ENCODE assay signal across 8 cellular contexts in the genomic region with DNA sequence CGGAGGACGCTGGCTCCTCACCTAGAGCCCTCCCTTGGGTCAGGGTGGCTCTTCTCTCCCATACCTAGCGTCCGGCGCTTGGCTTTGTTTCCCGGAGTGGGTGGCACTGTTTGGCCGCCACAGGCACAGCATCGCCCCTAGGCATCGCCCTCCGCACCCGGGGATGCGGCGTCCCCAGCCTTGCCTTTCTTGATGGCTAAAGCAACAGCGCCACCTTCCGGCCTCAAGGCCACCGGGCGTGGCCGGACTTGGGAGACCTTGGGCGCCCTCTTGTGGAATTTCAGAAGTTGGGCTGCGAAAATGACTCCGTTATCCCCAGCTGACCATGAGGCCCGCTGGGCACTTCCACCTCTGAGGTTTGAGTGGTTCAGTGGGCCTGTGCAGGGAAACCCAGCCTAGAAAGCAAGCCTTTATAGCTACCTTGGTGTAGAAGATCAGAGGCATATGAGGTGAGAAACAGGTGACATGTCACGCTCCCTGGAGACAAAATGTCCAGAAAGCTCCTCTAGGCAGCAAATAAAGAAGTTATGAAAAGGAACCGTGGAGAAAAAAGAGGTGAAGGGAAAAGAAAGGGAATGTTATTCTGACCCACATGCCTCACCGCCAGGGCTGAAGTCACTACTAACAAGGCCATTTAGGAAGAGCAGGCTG. TPM values are rescaled to one million over a fixed set of nuclear protein-coding genes. Genes with fewer than 3 reads are reported as not detected.
DNase-seq lines count a peak whose midpoint lies in the region; ATAC-seq, FAIRE-seq and TF ChIP-seq lines count a peak whose summit lies in the region.

No MANE protein-coding gene starts in this region.

- POLR2A ChIA-PET in K562 (lab: Yijun Ruan, JAX), result interaction anchor here (1.2 to 1.3 kb wide), 3 partner anchors 9 to 447 kb away, joined by 3 to 5 read pairs (median 4); no protein-coding TSS in a partner anchor

- FAIRE-seq in TTC549 (lab: Jason Lieb, UNC) (peak; percentile 40), K562 (lab: Jason Lieb, UNC) (peak; percentile 92), small intestine (lab: Jason Lieb, UNC) (no peak)

- TF ChIP-seq RAD21 in K562 (CRISPR knock-in tag; conservative IDR thresholded peaks at IDR 0.05 in 1 of 2, IDR thresholded peaks at IDR 0.05 in 1 of 2), result peak; percentile 96 to 99

- DNase-seq in A172 (ENCODE audit: low spot score) (peak; percentile 46), NCI-H2107 (lab: John Stamatoyannopoulos, UW) (peak; percentile 82), K562 (ENCODE audit: extremely low read depth in 1 of 4, low spot score in 3 of 4) (peak; percentile 81 to 94 (median 87)), iPS DF 4.7 (ENCODE audit: extremely low read depth, low spot score) (peak; percentile 71), small intestine (peak; percentile 83)

- H3K36me3 ChIP-seq in K562 (ENCODE audit: control insufficient read depth, insufficient read depth, low read length) (no peaks in the 10 kb centered on the region), small intestine (ENCODE audit: control insufficient read depth in 2 of 2, insufficient read depth in 2 of 2, low read length in 2 of 2) (no peaks in the 10 kb centered on the region)

- no peak for TF ChIP-seq POLR2A in K562 (conservative IDR thresholded peaks at IDR 0.05)

- H3K4me2 ChIP-seq in K562 (ENCODE audit: insufficient read depth, low read length), result no peak overlapping the region

- no peak for TF ChIP-seq EP300 in K562 (IDR thresholded peaks at IDR 0.05; ENCODE audit: low read length)

- intact Hi-C loops in K562 (cut with micrococcal nuclease), result loop anchor here (1.0 to 2.0 kb wide), 3 partner anchors 32 to 649 kb away; no protein-coding TSS in a partner anchor

- no peak overlapping the region for H3K4me3 ChIP-seq in K562
- no peak overlapping the region for H3K4me3 ChIP-seq in small intestine (ENCODE audit: low read depth in 1 of 2, low read length in 2 of 2)

- H3K9me3 ChIP-seq in K562 (replicated peaks; ENCODE audit: control insufficient read depth, insufficient read depth, low read depth, low read length) (no peaks in the 10 kb centered on the region), small intestine (ENCODE audit: control insufficient read depth, low read depth) (no peaks in the 10 kb centered on the region)

- H3K9me1 ChIP-seq in K562 (ENCODE audit: control insufficient read depth, insufficient read depth, low read length), result no peaks in the 10 kb centered on the region

- CTCF ChIA-PET in K562 (lab: Yijun Ruan, JAX; ENCODE audit: low intra/inter-chr PET ratio), result interaction anchor here (0.6 to 8.7 kb wide), 7 partner anchors 33 to 1905 kb away, joined by 3 to 259 read pairs (median 6); a partner anchor contains a TSS

- peak; percentile 60 for ATAC-seq in GM18520 (IDR thresholded peaks at IDR 0.05; ENCODE audit: unreplicated experiment)
- peak; percentile 73 for ATAC-seq in HG03064 (IDR thresholded peaks at IDR 0.05; ENCODE audit: low read depth, unreplicated experiment)
- peak; percentile 94 for ATAC-seq in K562

- H3K27me3 ChIP-seq in K562 (ENCODE audit: control insufficient read depth in 2 of 2, insufficient read depth in 2 of 2, low read length in 2 of 2) (peaks cover 8 to 20% of the 10 kb centered on the region in 2 experiments), small intestine (ENCODE audit: control insufficient read depth in 2 of 2, insufficient read depth in 2 of 2, low read length in 2 of 2) (no peaks in the 10 kb centered on the region)

- peaks cover 8% of the 10 kb centered on the region for H4K20me1 ChIP-seq in K562 (replicated peaks; ENCODE audit: control insufficient read depth, insufficient read depth, low read length)

- TF ChIP-seq CTCF in K562 (IDR thresholded peaks at IDR 0.05 in 2 of 3, conservative IDR thresholded peaks at IDR 0.05 in 1 of 3; ENCODE audit: insufficient read depth in 2 of 3, low read depth in 1 of 3, low read length in 3 of 3), result peak; percentile 100

- WGBS in K562 (ENCODE audit: insufficient coverage, low coverage, missing lambda C conversion rate), result 8% methylated on average over 25 of the region's 25 CpGs
- 16 to 18% (median 16%) methylated on average over 25 of the region's 25 CpGs for WGBS in small intestine, 3 donors

- H3K9ac ChIP-seq in K562 (ENCODE audit: insufficient read depth in 1 of 2, low read depth in 2 of 2, low read length in 2 of 2), result no peak overlapping the region

- in situ Hi-C loops in K562 (cut with MboI), result loop anchor here (5.0 kb wide), 1 partner anchor 650 kb away; no protein-coding TSS in a partner anchor

- H2AFZ ChIP-seq in K562 (ENCODE audit: low read depth, low read length), result no peak overlapping the region

- H3K27ac ChIP-seq in K562 (ENCODE audit: extremely low read depth, low read depth, low read length) (no peak overlapping the region), small intestine (ENCODE audit: low read depth in 1 of 2, low read length in 1 of 2) (no peak overlapping the region)

- no peaks in the 10 kb centered on the region for H3K79me2 ChIP-seq in K562 (ENCODE audit: control insufficient read depth, insufficient read depth, low read length)

- peaks cover 0 to 3% of the 10 kb centered on the region in 2 experiments; a peak in 1 of 5 replicates for H3K4me1 ChIP-seq in K562 (replicated peaks in 1 of 2; ENCODE audit: control insufficient read depth in 2 of 2, insufficient read depth in 2 of 2, low read length in 2 of 2)
- no peaks in the 10 kb centered on the region for H3K4me1 ChIP-seq in small intestine (ENCODE audit: control insufficient read depth in 2 of 2, insufficient read depth in 1 of 2, low read depth in 1 of 2, low read length in 1 of 2)

- BruUV-seq in K562 (replicated peaks; lab: Mats Ljungman, UMichigan), result no TSS peak

TF ChIP-seq in K562, 482 proteins besides CTCF, POLR2A, EP300 and RAD21 (continues in another document):
- TF ChIP-seq MAZ (CRISPR knock-in tag; conservative IDR thresholded peaks at IDR 0.05 in 1 of 2, IDR thresholded peaks at IDR 0.05 in 1 of 2) (peak in 1 of 2 experiments; percentile 75; a peak in 2 of 4 replicates), CREM (IDR thresholded peaks at IDR 0.05; ENCODE audit: low read depth) (peak; percentile 45; the same call in 1 of the 2 replicates), CC2D1A (IDR thresholded peaks at IDR 0.05) (peak; percentile 61; the same call in 1 of the 2 replicates), PTRF (tag; IDR thresholded peaks at IDR 0.05) (no peak), TEAD4 (IDR thresholded peaks at IDR 0.05; ENCODE audit: low read length) (peak; percentile 53; the same call in 1 of the 2 replicates), TEAD4 (CRISPR knock-in tag; IDR thresholded peaks at IDR 0.05; ENCODE audit: borderline replicate concordance) (no peak), ARID2 (IDR thresholded peaks at IDR 0.05) (peak; percentile 92), SMC3 (conservative IDR thresholded peaks at IDR 0.05; ENCODE audit: insufficient read depth, low read depth, low read length) (peak; percentile 99), MXI1 (IDR thresholded peaks at IDR 0.05; ENCODE audit: low read depth, low read length) (no peak), ZNF175 (CRISPR knock-in tag; IDR thresholded peaks at IDR 0.05; ENCODE audit: low read depth) (no peak), CREB1 (IDR thresholded peaks at IDR 0.05) (no peak), CREB1 (CRISPR knock-in tag; IDR thresholded peaks at IDR 0.05) (peak; percentile 28; the same call in 1 of the 2 replicates), TCF3 (CRISPR knock-in tag; IDR thresholded peaks at IDR 0.05) (0 out of 2 replicates have a peak, but pooled peaks have one; percentile 13), XRCC4 (IDR thresholded peaks at IDR 0.05; ENCODE audit: extremely low read depth, insufficient read depth, insufficient read length) (no peak)
- TF ChIP-seq, protein P1, sequence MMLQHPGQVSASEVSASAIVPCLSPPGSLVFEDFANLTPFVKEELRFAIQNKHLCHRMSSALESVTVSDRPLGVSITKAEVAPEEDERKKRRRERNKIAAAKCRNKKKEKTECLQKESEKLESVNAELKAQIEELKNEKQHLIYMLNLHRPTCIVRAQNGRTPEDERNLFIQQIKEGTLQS (IDR thresholded peaks at IDR 0.05), result no peak
- TF ChIP-seq, protein P1 (CRISPR knock-in tag; conservative IDR thresholded peaks at IDR 0.05), result peak; percentile 61; the same call in 1 of the 2 replicates
- TF ChIP-seq, protein P2, sequence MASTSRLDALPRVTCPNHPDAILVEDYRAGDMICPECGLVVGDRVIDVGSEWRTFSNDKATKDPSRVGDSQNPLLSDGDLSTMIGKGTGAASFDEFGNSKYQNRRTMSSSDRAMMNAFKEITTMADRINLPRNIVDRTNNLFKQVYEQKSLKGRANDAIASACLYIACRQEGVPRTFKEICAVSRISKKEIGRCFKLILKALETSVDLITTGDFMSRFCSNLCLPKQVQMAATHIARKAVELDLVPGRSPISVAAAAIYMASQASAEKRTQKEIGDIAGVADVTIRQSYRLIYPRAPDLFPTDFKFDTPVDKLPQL (IDR thresholded peaks at IDR 0.05; ENCODE audit: extremely low read depth, insufficient read length), result no peak

RNA-seq across cellular contexts. Expression of a gene that starts 54.3 kb away (rescaled TPM):
- 20.2 and 36.2 TPM in 2 replicates for total RNA-seq in A172 (2014; rRNA removed; shearing (Covaris generic))
- 82.7 and 115 TPM in 2 replicates for total RNA-seq in K562 (2011; cell fraction: chromatin; rRNA removed; ENCODE audit: low replicate concordance)
- total RNA-seq in K562 (2011; cell fraction: nucleolus; rRNA removed), result 66.7 and 75.8 TPM in 2 replicates
- total RNA-seq in K562 (2011; cell fraction: nucleoplasm; rRNA removed), result 61.8 and 76.6 TPM in 2 replicates
- total RNA-seq in K562 (2014; rRNA removed) (19.2 and 30.4 TPM in 2 replicates), K562 (2014; rRNA removed; fragmentation: Illumina TruSeq; extraction: Trizol) (20.0 and 22.5 TPM in 2 replicates), K562 (2015; rRNA removed; fragmentation: Illumina TruSeq; extraction: Trizol) (27.6 and 31.3 TPM in 2 replicates), K562 (2021) (27.3 and 27.6 TPM in 2 replicates)
- polyA plus RNA-seq in K562 (2011; rRNA removed) (10.9 and 19.3 TPM in 2 replicates), K562 (2014; fragmentation: Illumina TruSeq; extraction: Trizol) (21.9 and 25.1 TPM in 2 replicates), K562 (2014; fragmentation: Nextera tagmentation; extraction: Ambion mirVana) (1 to 10 TPM; 2.2 to 4.4 TPM), K562 (2014; rRNA removed) (15.7 and 19.6 TPM in 2 replicates), small intestine (10 to 100 TPM in 2 of 3 donors, 1 to 10 TPM in 1; 8.9 to 20.5 (median 14.5) TPM)
- 14.4 and 20.8 TPM in 2 replicates for polyA plus RNA-seq in K562 (2011; cell fraction: cytosol; rRNA removed)
- 20.2 and 44.3 TPM in 2 replicates for polyA plus RNA-seq in K562 (2011; cell fraction: nucleus; rRNA removed)
- 15.0 and 21.0 TPM in 2 replicates for polyA plus RNA-seq in K562 (2012)
- 25.3 and 43.5 TPM in 2 replicates for polyA minus RNA-seq in K562 (2011; rRNA and poly(A)+ RNA removed)
- 23.8 and 25.2 TPM in 2 replicates for polyA minus RNA-seq in K562 (2011; cell fraction: cytosol; rRNA and poly(A)+ RNA removed)
- 47.7 and 48.9 TPM in 2 replicates for polyA minus RNA-seq in K562 (2011; cell fraction: nucleus; rRNA and poly(A)+ RNA removed)
